ENCODE assay signal across 9 cellular contexts in genomic region chr11:2993000-2993330, GRCh38. TPM values are rescaled to one million over a fixed set of nuclear protein-coding genes. Genes with fewer than 3 reads are reported as not detected.
DNase-seq lines count a peak whose midpoint lies in the region; ATAC-seq and TF ChIP-seq lines count a peak whose summit lies in the region.
"Had no signal": no experiment of that assay in that cellular context is flagged by ENCODE, and none has a peak within 500 bp of the region (broad histone marks: within the 10 kb centered on the region; RNA-seq: fewer than 3 reads in every experiment).

No MANE protein-coding gene starts in this region.

- no peak for TF ChIP-seq CTCF in kidney epithelial cell (IDR thresholded peaks at IDR 0.05; ENCODE audit: insufficient read depth, low read length, poor library complexity, severe bottlenecking)
- no peak for TF ChIP-seq CTCF in tibial nerve (IDR thresholded peaks at IDR 0.05)
- TF ChIP-seq CTCF in GM13977 (IDR thresholded peaks at IDR 0.05; ENCODE audit: extremely low read depth, insufficient read depth, missing control alignments): no peak

- TF ChIP-seq POLR2A in tibial nerve (IDR thresholded peaks at IDR 0.05): no peak

- peak overlapping the region; percentile 76 for H3K4me3 ChIP-seq in kidney epithelial cell (ENCODE audit: low read depth, low read length)
- peak overlapping the region in 3 of 4 donors; percentile 68 to 90 (median 69) for H3K4me3 ChIP-seq in tibial nerve

- H3K27me3 Mint-ChIP-seq in activated naive CD4-positive, alpha-beta T cell treated with anti-CD3 and anti-CD28 coated beads for 36 hours (ENCODE audit: low read depth): no peaks in the 10 kb centered on the region
- H3K27me3 Mint-ChIP-seq in activated T-helper 17 cell treated with anti-CD3 and anti-CD28 coated beads, Interleukin-2, amount 50 U/mL, for 72 hours: no peaks in the 10 kb centered on the region

- ATAC-seq in activated T-helper 17 cell treated with anti-CD3 and anti-CD28 coated beads, Interleukin-2, amount 50 U/mL, for 72 hours (replicated peaks): no peak

- WGBS in tibial nerve, 2 donors: 31 to 35% methylated on average over 5 to 7 of the region's 7 CpGs

- H3K9me3 ChIP-seq in tibial nerve: no peaks in the 10 kb centered on the region
- H3K9me3 ChIP-seq: pancreas had no signal

- H3K36me3 ChIP-seq in kidney epithelial cell (ENCODE audit: control insufficient read depth, insufficient read depth, low read length) (no peaks in the 10 kb centered on the region), tibial nerve (no peaks in the 10 kb centered on the region)
- H3K36me3 ChIP-seq: pancreas had no signal

- intact Hi-C loops in activated naive CD4-positive, alpha-beta T cell treated with anti-CD3 and anti-CD28 coated beads for 36 hours (cut with micrococcal nuclease): loop anchor here (1.0 to 5.0 kb wide), 8 partner anchors 21 to 851 kb away; partner anchors contain the start of genes CARS1, NUP98, TRPM5 and ZNF195

- peaks cover 24% of the 10 kb centered on the region for H3K36me3 Mint-ChIP-seq in activated naive CD4-positive, alpha-beta T cell treated with anti-CD3 and anti-CD28 coated beads for 36 hours (ENCODE audit: low read depth)
- peaks cover 45% of the 10 kb centered on the region for H3K36me3 Mint-ChIP-seq in activated T-helper 17 cell treated with anti-CD3 and anti-CD28 coated beads, Interleukin-2, amount 50 U/mL, for 72 hours (ENCODE audit: low read depth)

- CTCF ChIA-PET in activated naive CD4-positive, alpha-beta T cell treated with anti-CD3 and anti-CD28 coated beads for 36 hours (lab: Charles Lee): interaction anchor here (1.0 to 1.2 kb wide), 2 partner anchors 17 to 461 kb away, joined by 3 to 7 read pairs; no protein-coding TSS in a partner anchor

- no peaks in the 10 kb centered on the region for H3K9me3 Mint-ChIP-seq in activated naive CD4-positive, alpha-beta T cell treated with anti-CD3 and anti-CD28 coated beads for 36 hours
- H3K9me3 Mint-ChIP-seq in activated T-helper 17 cell treated with anti-CD3 and anti-CD28 coated beads, Interleukin-2, amount 50 U/mL, for 72 hours: no peaks in the 10 kb centered on the region

- H3K27ac ChIP-seq in tibial nerve: peak overlapping the region in 1 of 4 donors; percentile 92

- no peak for DNase-seq in activated naive CD4-positive, alpha-beta T cell treated with anti-CD3 and anti-CD28 coated beads for 36 hours
- no peak for DNase-seq in activated naive CD4-positive, alpha-beta T cell treated with Interleukin-2 at 50 U/mL for 16 hours
- DNase-seq in kidney epithelial cell (ENCODE audit: low read depth) (no peak), tibial nerve (ENCODE audit: low spot score in 2 of 2) (no peak), GM13977 (ENCODE audit: low spot score) (no peak), iPS-NIHi7 (ENCODE audit: extremely low spot score) (no peak)
- DNase-seq in activated CD4-positive, alpha-beta T cell treated with anti-CD3 and anti-CD28 coated beads, Interleukin-2, amount 50 U/mL, for 4 hours: no peak

- peak overlapping the region; percentile 75 for H3K27ac Mint-ChIP-seq in activated naive CD4-positive, alpha-beta T cell treated with anti-CD3 and anti-CD28 coated beads for 36 hours
- peak overlapping the region; percentile 99 for H3K27ac Mint-ChIP-seq in activated T-helper 17 cell treated with anti-CD3 and anti-CD28 coated beads, Interleukin-2, amount 50 U/mL, for 72 hours

- in situ Hi-C loops in GM13977 (cut with MboI; ENCODE audit: low pct_unique_long_range_greater_than_20kb, low sequenced_read_pairs, unreplicated experiment): no loop called here

- peak overlapping the region; percentile 80 for H3K4me3 Mint-ChIP-seq in activated naive CD4-positive, alpha-beta T cell treated with anti-CD3 and anti-CD28 coated beads for 36 hours
- H3K4me3 Mint-ChIP-seq in activated T-helper 17 cell treated with anti-CD3 and anti-CD28 coated beads, Interleukin-2, amount 50 U/mL, for 72 hours: peak overlapping the region; percentile 94

- H3K4me1 ChIP-seq in tibial nerve: peaks cover 0 to 42% (median 32%) of the 10 kb centered on the region in 4 donors

- H3K27me3 ChIP-seq in kidney epithelial cell (ENCODE audit: control insufficient read depth, insufficient read depth, low read length) (no peaks in the 10 kb centered on the region), tibial nerve (no peaks in the 10 kb centered on the region)
- H3K27me3 ChIP-seq: pancreas had no signal

- TF ChIP-seq EP300 in tibial nerve (IDR thresholded peaks at IDR 0.05): no peak

- peaks cover 24% of the 10 kb centered on the region for H3K4me1 Mint-ChIP-seq in activated naive CD4-positive, alpha-beta T cell treated with anti-CD3 and anti-CD28 coated beads for 36 hours (ENCODE audit: low read depth)
- H3K4me1 Mint-ChIP-seq in activated T-helper 17 cell treated with anti-CD3 and anti-CD28 coated beads, Interleukin-2, amount 50 U/mL, for 72 hours: peaks cover 17% of the 10 kb centered on the region

RNA-seq across cellular contexts. Expression of gene NAP1L4, which starts 0.8 kb away (rescaled TPM):
- total RNA-seq in activated naive CD4-positive, alpha-beta T cell treated with anti-CD3 and anti-CD28 coated beads for 36 hours: 100 to 1,000 TPM; 240 to 245 TPM
- total RNA-seq in activated T-helper 17 cell treated with anti-CD3 and anti-CD28 coated beads, Interleukin-2, amount 50 U/mL, for 72 hours: 100 to 1,000 TPM; 301 to 344 TPM
- 109 and 121 TPM in 2 replicates for total RNA-seq in kidney epithelial cell
- 100 to 1,000 TPM in 2 of 4 donors, 10 to 100 TPM in 2; 94.3 to 129 (median 111) TPM for total RNA-seq in tibial nerve
